Comparison of ENCODE assay signal across 14 cellular contexts in the genomic region with DNA sequence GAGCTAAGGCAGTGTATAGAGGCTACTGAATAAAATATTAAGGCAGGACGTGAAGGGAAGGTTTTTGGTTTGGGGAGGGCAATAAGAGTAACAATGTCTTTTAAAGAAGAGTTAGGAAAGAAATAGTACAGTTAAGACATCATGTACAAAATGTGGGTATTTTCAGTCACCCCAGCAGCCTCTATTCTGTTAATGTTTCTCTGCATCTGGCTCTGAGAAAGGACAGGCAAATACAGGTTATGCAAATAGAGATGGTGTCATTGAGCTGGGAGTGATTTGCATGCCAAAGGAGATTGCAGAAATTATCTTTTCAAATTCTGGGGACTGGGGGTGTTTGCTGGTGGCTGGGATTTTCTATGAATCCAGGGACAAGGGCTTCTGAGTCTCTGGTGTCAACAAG. TPM values are rescaled to one million over a fixed set of nuclear protein-coding genes. Genes with fewer than 3 reads are reported as not detected.
DNase-seq lines count a peak whose midpoint lies in the region; ATAC-seq and TF ChIP-seq lines count a peak whose summit lies in the region.
"Had no signal": no experiment of that assay in that cellular context is flagged by ENCODE, and none has a peak within 500 bp of the region (broad histone marks: within the 10 kb centered on the region; RNA-seq: fewer than 3 reads in every experiment).

No MANE protein-coding gene starts in this region.

- no peaks in the 10 kb centered on the region for H3F3A ChIP-seq in neural cell (ENCODE audit: insufficient read depth, low read length, poor library complexity, severe bottlenecking)

- H3K4me3 ChIP-seq in neural cell (ENCODE audit: low read length): no peak overlapping the region
- no peak overlapping the region for H3K4me3 ChIP-seq in WERI-Rb-1 (ENCODE audit: low read depth, low read length)
- H3K4me3 ChIP-seq in mesenchymal stem cell (ENCODE audit: insufficient read depth in 1 of 2, low read depth in 1 of 2, low read length in 2 of 2): no peak overlapping the region
- H3K4me3 ChIP-seq: breast epithelium had no signal

- H3K9me3 ChIP-seq in neural cell (ENCODE audit: low read length) (no peaks in the 10 kb centered on the region), WERI-Rb-1 (ENCODE audit: severe bottlenecking) (no peaks in the 10 kb centered on the region), mesenchymal stem cell (ENCODE audit: control insufficient read depth, low read length) (no peaks in the 10 kb centered on the region)
- H3K9me3 ChIP-seq: breast epithelium had no signal

- no peak overlapping the region for H3K9ac ChIP-seq in neural cell (ENCODE audit: low read length)
- H3K9ac ChIP-seq in mesenchymal stem cell (ENCODE audit: low read length): no peak overlapping the region
- H3K9ac ChIP-seq: parathyroid adenoma had no signal

- H4K8ac ChIP-seq in mesenchymal stem cell (ENCODE audit: low read length): no peak overlapping the region

- H2AFZ ChIP-seq in neural cell (ENCODE audit: low read depth, low read length) (no peak overlapping the region), mesenchymal stem cell (ENCODE audit: low read depth, low read length) (no peak overlapping the region)

- DNase-seq in T1000 (lab: John Stamatoyannopoulos, UW): no peak
- no peak for DNase-seq in WERI-Rb-1
- DNase-seq in mesenchymal stem cell: no peak
- DNase-seq in anterior cingulate cortex (lab: John Stamatoyannopoulos, UW): no peak
- DNase-seq: activated CD4-positive, alpha-beta T cell treated with anti-CD3 and anti-CD28 coated beads for 1 hour; NCI-H226; SHP77; stimulated activated CD4-positive, alpha-beta T cell treated with anti-CD3 and anti-CD28 coated beads, Interleukin-2, amount 100 ng/mL, for 48 hours had no signal

- H4K20me1 ChIP-seq in neural cell (ENCODE audit: insufficient read depth): no peaks in the 10 kb centered on the region

- H3K14ac ChIP-seq in mesenchymal stem cell (ENCODE audit: low read length in 2 of 2): no peak overlapping the region

- no peaks in the 10 kb centered on the region for H3K9me2 ChIP-seq in neural cell (ENCODE audit: insufficient read depth, low read length)

- H3K36me3 ChIP-seq in neural cell (ENCODE audit: insufficient read depth, low read length): no peaks in the 10 kb centered on the region
- H3K36me3 ChIP-seq in WERI-Rb-1: no peaks in the 10 kb centered on the region
- H3K36me3 ChIP-seq in mesenchymal stem cell (ENCODE audit: control insufficient read depth in 1 of 2, insufficient read depth in 2 of 2, low read depth in 1 of 2, low read length in 2 of 2): no peaks in the 10 kb centered on the region
- H3K36me3 ChIP-seq: breast epithelium had no signal

- H2BK15ac ChIP-seq in mesenchymal stem cell (ENCODE audit: low read depth, poor library complexity, severe bottlenecking): no peak overlapping the region

- no peak overlapping the region for H2BK120ac ChIP-seq in mesenchymal stem cell (ENCODE audit: low read depth, low read length)

- TF ChIP-seq RAD21 in neural cell (conservative IDR thresholded peaks at IDR 0.05): no peak

- H2AK5ac ChIP-seq in mesenchymal stem cell (ENCODE audit: low read length, severe bottlenecking): no peak overlapping the region

- 61% methylated on average over 1 of the region's 1 CpG for WGBS in mesenchymal stem cell

- H3K4me1 ChIP-seq in mesenchymal stem cell (ENCODE audit: control insufficient read depth, insufficient read depth, low read depth, low read length): no peaks in the 10 kb centered on the region
- H3K4me1 ChIP-seq: breast epithelium had no signal

- no peak overlapping the region for H3K23ac ChIP-seq in mesenchymal stem cell (ENCODE audit: low read length in 2 of 2)

- TF ChIP-seq CTCF in neural cell (IDR thresholded peaks at IDR 0.05; ENCODE audit: poor library complexity, severe bottlenecking) (no peak), WERI-Rb-1 (IDR thresholded peaks at IDR 0.05; ENCODE audit: low read depth, low read length) (no peak)

- H4K91ac ChIP-seq in mesenchymal stem cell (ENCODE audit: low read length): no peak overlapping the region

- ATAC-seq in GM19452 (IDR thresholded peaks at IDR 0.05; ENCODE audit: unreplicated experiment) (peak; percentile 88), HG02763 (IDR thresholded peaks at IDR 0.05; ENCODE audit: unreplicated experiment) (peak; percentile 83), HG03439 (IDR thresholded peaks at IDR 0.05; ENCODE audit: unreplicated experiment) (peak; percentile 74)

- H3K27me3 ChIP-seq in neural cell (ENCODE audit: insufficient read depth, low read depth, low read length) (no peaks in the 10 kb centered on the region), WERI-Rb-1 (ENCODE audit: insufficient read depth, low read depth, severe bottlenecking) (no peaks in the 10 kb centered on the region), mesenchymal stem cell (ENCODE audit: control insufficient read depth in 1 of 2, insufficient read depth in 1 of 2, low read length in 2 of 2) (no peaks in the 10 kb centered on the region)
- H3K27me3 ChIP-seq: breast epithelium had no signal

- H3K79me2 ChIP-seq in neural cell (replicated peaks; ENCODE audit: insufficient read depth, low read length): no peaks in the 10 kb centered on the region
- H3K79me2 ChIP-seq: parathyroid adenoma had no signal

- no peak overlapping the region for H2BK5ac ChIP-seq in mesenchymal stem cell (ENCODE audit: low read depth, low read length, poor library complexity, severe bottlenecking)

- no peaks in the 10 kb centered on the region for H3K79me1 ChIP-seq in mesenchymal stem cell (replicated peaks; ENCODE audit: low read length, poor library complexity, severe bottlenecking)

- peak overlapping the region; percentile 18 for H3K27ac ChIP-seq in neural cell (ENCODE audit: low read length)
- H3K27ac ChIP-seq in WERI-Rb-1: no peak overlapping the region
- H3K27ac ChIP-seq in mesenchymal stem cell (ENCODE audit: low read length, poor library complexity, severe bottlenecking): no peak overlapping the region
- H3K27ac ChIP-seq: breast epithelium, parathyroid adenoma had no signal

- H2BK12ac ChIP-seq in mesenchymal stem cell (ENCODE audit: low read length in 2 of 2): no peak overlapping the region

- no peak overlapping the region for H3K18ac ChIP-seq in mesenchymal stem cell (ENCODE audit: low read depth in 1 of 2, low read length in 2 of 2)

- no peak for TF ChIP-seq EP300 in neural cell (conservative IDR thresholded peaks at IDR 0.05; ENCODE audit: poor library complexity, severe bottlenecking)

- H3K4ac ChIP-seq in mesenchymal stem cell (ENCODE audit: low read depth in 1 of 2, low read length in 2 of 2): no peak overlapping the region

- H3K4me2 ChIP-seq in neural cell (ENCODE audit: low read length): no peak overlapping the region
- no peak overlapping the region for H3K4me2 ChIP-seq in mesenchymal stem cell (ENCODE audit: low read length, poor library complexity, severe bottlenecking)

TF ChIP-seq in neural cell, 6 proteins besides CTCF, POLR2A, EP300 and RAD21:
- TF ChIP-seq POLR2AphosphoS5 (IDR thresholded peaks at IDR 0.05): no peak
- TF ChIP-seq REST (IDR thresholded peaks at IDR 0.05; ENCODE audit: borderline replicate concordance): no peak
- TF ChIP-seq SMC3 (conservative IDR thresholded peaks at IDR 0.05; ENCODE audit: poor library complexity): no peak
- TF ChIP-seq TAF1 (IDR thresholded peaks at IDR 0.05; ENCODE audit: low read depth): no peak
- TF ChIP-seq EZH2 (IDR thresholded peaks at IDR 0.05; ENCODE audit: borderline replicate concordance, insufficient read depth, low read length, poor library complexity, severe bottlenecking): no peak
- no peak for TF ChIP-seq MXI1 (conservative IDR thresholded peaks at IDR 0.05; ENCODE audit: poor library complexity, severe bottlenecking)

RNA-seq across cellular contexts. Expression of gene TAS2R60, which starts 6.7 kb away (rescaled TPM):
- polyA plus RNA-seq in neural cell: not detected in 2 replicates
- not detected in 2 replicates for polyA minus RNA-seq in neural cell
- polyA plus RNA-seq in mesenchymal stem cell (2013, experiment 1 of 2): not detected
- polyA plus RNA-seq in mesenchymal stem cell (2013, experiment 2 of 2): not detected

RNA-seq across cellular contexts. Expression of gene EPHA1, which starts 27.9 kb away (rescaled TPM):
- not detected in 2 replicates for polyA plus RNA-seq in neural cell
- not detected in 2 replicates for polyA minus RNA-seq in neural cell
- 0.10 TPM for polyA plus RNA-seq in mesenchymal stem cell (2013, experiment 1 of 2)
- 0.03 TPM for polyA plus RNA-seq in mesenchymal stem cell (2013, experiment 2 of 2)

RNA-seq across cellular contexts. Expression of gene TAS2R41, which starts 41.1 kb away (rescaled TPM):
- not detected in 2 replicates for polyA plus RNA-seq in neural cell
- polyA minus RNA-seq in neural cell: not detected in 2 replicates
- not detected for polyA plus RNA-seq in mesenchymal stem cell (2013, experiment 1 of 2)
- not detected for polyA plus RNA-seq in mesenchymal stem cell (2013, experiment 2 of 2)

RNA-seq across cellular contexts. Expression of gene ZYX, which starts 55.4 kb away (rescaled TPM):
- 10.0 and 15.8 TPM in 2 replicates for polyA plus RNA-seq in neural cell
- 11.2 and 12.2 TPM in 2 replicates for polyA minus RNA-seq in neural cell
- 317 TPM for polyA plus RNA-seq in mesenchymal stem cell (2013, experiment 1 of 2)
- 305 TPM for polyA plus RNA-seq in mesenchymal stem cell (2013, experiment 2 of 2)
